Comparison of ENCODE assay signal across 8 cellular contexts in genomic region chr9:123642291-123643278, GRCh38.
A peak's percentile ranks its signal among the peaks of the same experiment; 100 is the strongest.
DNase-seq lines count a peak whose midpoint lies in the region; ATAC-seq and TF ChIP-seq lines count a peak whose summit lies in the region.
"Had no signal": no experiment of that assay in that cellular context is flagged by ENCODE, and none has a peak within 500 bp of the region (broad histone marks: within the 10 kb centered on the region; RNA-seq: fewer than 3 reads in every experiment).

No MANE protein-coding gene starts in this region.

- POLR2A ChIA-PET in T-cell (lab: Charles Lee) = no interaction called here

- in situ Hi-C loops in GM13976 (cut with MboI; ENCODE audit: low sequenced_read_pairs, unreplicated experiment) = no loop called here

- DNase-seq in NCI-H187 (lab: John Stamatoyannopoulos, UW) = peak; percentile 67 to 81
- peak; percentile 36 for DNase-seq in left ventricle myocardium inferior
- DNase-seq in thyroid gland = peak; percentile 94
- DNase-seq in GM13976 (ENCODE audit: low spot score) = no peak
- no peak for DNase-seq in GDM1 (lab: John Stamatoyannopoulos, UW)
- DNase-seq in T-cell = no peak
- DNase-seq: stimulated activated CD4-positive, alpha-beta T cell treated with anti-CD3 and anti-CD28 coated beads, Interleukin-15, amount 100 ng/mL, for 24 hours had no signal

- no peak overlapping the region for H3K27ac Mint-ChIP-seq in T-cell

- peaks cover 28% of the 10 kb centered on the region for H3K36me3 Mint-ChIP-seq in T-cell

- H3K36me3 ChIP-seq in left ventricle myocardium inferior (peaks cover 8% of the 10 kb centered on the region), thyroid gland (no peaks in the 10 kb centered on the region)

- peaks cover 26 to 35% (median 30%) of the 10 kb centered on the region in 3 donors for H3K4me1 Mint-ChIP-seq in T-cell

- peaks cover 0 to 3% (median 0%) of the 10 kb centered on the region in 3 donors for H3K9me3 Mint-ChIP-seq in T-cell

- H3K4me3 ChIP-seq in left ventricle myocardium inferior = no peak overlapping the region
- H3K4me3 ChIP-seq in thyroid gland (replicated peaks in 1 of 3) = no peak overlapping the region

- no peaks in the 10 kb centered on the region for H3K27me3 Mint-ChIP-seq in T-cell

- ATAC-seq in SK-N-SH treated with all-trans-retinoic acid at 6 μM for 48 hours (peak; percentile 44; the same call in 1 of the 3 replicates), T-cell (replicated peaks in 1 of 4) (no peak)

- H3K27me3 ChIP-seq in left ventricle myocardium inferior (ENCODE audit: low read depth) (no peaks in the 10 kb centered on the region), thyroid gland (no peaks in the 10 kb centered on the region)

- peaks cover 31% of the 10 kb centered on the region for H3K4me1 ChIP-seq in left ventricle myocardium inferior
- peaks cover 29 to 33% of the 10 kb centered on the region in 2 donors for H3K4me1 ChIP-seq in thyroid gland

- intact Hi-C loops in left ventricle myocardium inferior (cut with micrococcal nuclease) (no loop called here), thyroid gland (cut with DNase I) (no loop called here)

- H3K9me3 ChIP-seq in left ventricle myocardium inferior (replicated peaks) (no peaks in the 10 kb centered on the region), thyroid gland (no peaks in the 10 kb centered on the region)

- CTCF ChIA-PET in T-cell (lab: Charles Lee) = no interaction called here

- peak overlapping the region; percentile 39 for H3K27ac ChIP-seq in left ventricle myocardium inferior (replicated peaks)
- peak overlapping the region; percentile 85 to 95 (median 85) for H3K27ac ChIP-seq in thyroid gland

- TF ChIP-seq POLR2A in thyroid gland (IDR thresholded peaks at IDR 0.05) = peak in 1 of 2 donors; percentile 54

- WGBS in thyroid gland, 2 donors = 29 to 32% methylated on average over 12 of the region's 12 CpGs

- TF ChIP-seq CTCF in left ventricle myocardium inferior (IDR thresholded peaks at IDR 0.05; ENCODE audit: borderline replicate concordance) = no peak
- TF ChIP-seq CTCF in thyroid gland (IDR thresholded peaks at IDR 0.05) = peak in 1 of 6 experiments; percentile 3
- TF ChIP-seq CTCF in GM13976 (IDR thresholded peaks at IDR 0.05; ENCODE audit: borderline replicate concordance, control extremely low read depth, extremely low read depth, insufficient read depth, missing control alignments) = no peak

- H3K4me3 Mint-ChIP-seq in T-cell = no peak overlapping the region

TF ChIP-seq in SK-N-SH treated with all-trans-retinoic acid at 6 μM for 48 hours, 23 proteins besides CTCF, POLR2A, EP300 and RAD21:
- TF ChIP-seq ZC3H10 (CRISPR knock-in tag; IDR thresholded peaks at IDR 0.05) = no peak
- TF ChIP-seq TOX (CRISPR knock-in tag; IDR thresholded peaks at IDR 0.05; ENCODE audit: borderline replicate concordance) = no peak
- TF ChIP-seq, protein P1, sequence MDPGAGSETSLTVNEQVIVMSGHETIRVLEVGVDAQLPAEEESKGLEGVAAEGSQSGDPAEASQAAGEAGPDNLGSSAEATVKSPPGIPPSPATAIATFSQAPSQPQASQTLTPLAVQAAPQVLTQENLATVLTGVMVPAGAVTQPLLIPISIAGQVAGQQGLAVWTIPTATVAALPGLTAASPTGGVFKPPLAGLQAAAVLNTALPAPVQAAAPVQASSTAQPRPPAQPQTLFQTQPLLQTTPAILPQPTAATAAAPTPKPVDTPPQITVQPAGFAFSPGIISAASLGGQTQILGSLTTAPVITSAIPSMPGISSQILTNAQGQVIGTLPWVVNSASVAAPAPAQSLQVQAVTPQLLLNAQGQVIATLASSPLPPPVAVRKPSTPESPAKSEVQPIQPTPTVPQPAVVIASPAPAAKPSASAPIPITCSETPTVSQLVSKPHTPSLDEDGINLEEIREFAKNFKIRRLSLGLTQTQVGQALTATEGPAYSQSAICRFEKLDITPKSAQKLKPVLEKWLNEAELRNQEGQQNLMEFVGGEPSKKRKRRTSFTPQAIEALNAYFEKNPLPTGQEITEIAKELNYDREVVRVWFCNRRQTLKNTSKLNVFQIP (CRISPR knock-in tag; IDR thresholded peaks at IDR 0.05; ENCODE audit: borderline replicate concordance, low read depth) = no peak
- TF ChIP-seq, protein P2, sequence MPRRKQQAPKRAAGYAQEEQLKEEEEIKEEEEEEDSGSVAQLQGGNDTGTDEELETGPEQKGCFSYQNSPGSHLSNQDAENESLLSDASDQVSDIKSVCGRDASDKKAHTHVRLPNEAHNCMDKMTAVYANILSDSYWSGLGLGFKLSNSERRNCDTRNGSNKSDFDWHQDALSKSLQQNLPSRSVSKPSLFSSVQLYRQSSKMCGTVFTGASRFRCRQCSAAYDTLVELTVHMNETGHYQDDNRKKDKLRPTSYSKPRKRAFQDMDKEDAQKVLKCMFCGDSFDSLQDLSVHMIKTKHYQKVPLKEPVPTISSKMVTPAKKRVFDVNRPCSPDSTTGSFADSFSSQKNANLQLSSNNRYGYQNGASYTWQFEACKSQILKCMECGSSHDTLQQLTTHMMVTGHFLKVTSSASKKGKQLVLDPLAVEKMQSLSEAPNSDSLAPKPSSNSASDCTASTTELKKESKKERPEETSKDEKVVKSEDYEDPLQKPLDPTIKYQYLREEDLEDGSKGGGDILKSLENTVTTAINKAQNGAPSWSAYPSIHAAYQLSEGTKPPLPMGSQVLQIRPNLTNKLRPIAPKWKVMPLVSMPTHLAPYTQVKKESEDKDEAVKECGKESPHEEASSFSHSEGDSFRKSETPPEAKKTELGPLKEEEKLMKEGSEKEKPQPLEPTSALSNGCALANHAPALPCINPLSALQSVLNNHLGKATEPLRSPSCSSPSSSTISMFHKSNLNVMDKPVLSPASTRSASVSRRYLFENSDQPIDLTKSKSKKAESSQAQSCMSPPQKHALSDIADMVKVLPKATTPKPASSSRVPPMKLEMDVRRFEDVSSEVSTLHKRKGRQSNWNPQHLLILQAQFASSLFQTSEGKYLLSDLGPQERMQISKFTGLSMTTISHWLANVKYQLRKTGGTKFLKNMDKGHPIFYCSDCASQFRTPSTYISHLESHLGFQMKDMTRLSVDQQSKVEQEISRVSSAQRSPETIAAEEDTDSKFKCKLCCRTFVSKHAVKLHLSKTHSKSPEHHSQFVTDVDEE (CRISPR knock-in tag; IDR thresholded peaks at IDR 0.05) = 0 out of 2 replicates have a peak, but pooled peaks have one; percentile 33

Comparison
In these comparisons a context has a peak if more than half of its experiments do, and no peak if none do; other contexts are left out.
1. DNase-seq: peak in NCI-H187 (2 of 2), left ventricle myocardium inferior (single experiment) and thyroid gland (2 of 2); none in GM13976 (single experiment), GDM1 (single experiment) and T-cell (0 of 34).